In the genomic region with DNA sequence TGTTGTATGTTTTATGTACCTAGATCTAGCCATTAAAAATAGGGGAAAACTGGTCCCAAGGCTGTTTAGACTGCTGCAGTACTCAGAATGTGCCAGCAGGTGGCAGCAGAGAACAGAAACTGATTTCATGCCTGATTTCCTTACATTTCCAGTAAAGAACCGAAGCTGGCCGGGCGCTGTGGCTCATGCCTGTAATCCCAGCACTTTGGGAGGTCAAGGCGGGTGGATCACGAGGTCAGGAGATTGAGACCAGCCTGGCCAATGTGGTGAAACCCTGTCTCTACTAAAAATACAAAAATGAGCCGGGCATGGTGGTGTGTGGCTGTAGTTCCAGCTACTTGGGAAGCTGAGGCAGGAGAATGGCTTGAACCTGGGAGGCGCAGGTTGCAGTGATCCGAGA, we compare ENCODE assay signal across 8 cellular contexts. TPM values are rescaled to one million over a fixed set of nuclear protein-coding genes. Genes with fewer than 3 reads are reported as not detected.
DNase-seq lines count a peak whose midpoint lies in the region; ATAC-seq and TF ChIP-seq lines count a peak whose summit lies in the region.
"Not testable (repeated sequence)": the region's sequence is repeated elsewhere in the genome, so short reads cannot be mapped to it uniquely, and the experiment has no call there.

No MANE protein-coding gene starts in this region.

- H3K36me3 ChIP-seq in DND-41 (ENCODE audit: insufficient read depth, low read length) = not testable (repeated sequence)

- H3K36me3 Mint-ChIP-seq in neural crest cell (ENCODE audit: low read depth); stimulated activated memory B cell treated with anti-CD40 and anti-IgM and Interleukin-4, amounts not matched to agents 10 μg/mL and 1 μg/mL and 100 μg/mL, for 72 hours: not testable (repeated sequence)

- not testable (repeated sequence) for H3K79me2 ChIP-seq in DND-41 (ENCODE audit: insufficient read depth, low read length)

- not testable (repeated sequence) for H3K4me1 Mint-ChIP-seq in neural crest cell; stimulated activated memory B cell treated with anti-CD40 and anti-IgM and Interleukin-4, amounts not matched to agents 10 μg/mL and 1 μg/mL and 100 μg/mL, for 72 hours

- H3K9ac ChIP-seq in DND-41 (ENCODE audit: low read depth, low read length) = not testable (repeated sequence)

- ATAC-seq in DND-41 (ENCODE audit: insufficient read depth, low read depth) (peak; percentile 70; the same call in 2 of the 3 replicates), foreskin keratinocyte (peak; percentile 73)
- peak; percentile 48 for ATAC-seq in stimulated activated memory B cell treated with anti-CD40 and anti-IgM and Interleukin-4, amounts not matched to agents 10 μg/mL and 1 μg/mL and 100 μg/mL, for 72 hours

- not testable (repeated sequence) for H4K20me1 ChIP-seq in DND-41 (ENCODE audit: insufficient read depth, low read length)

- TF ChIP-seq CTCF in DND-41 (IDR thresholded peaks at IDR 0.05; ENCODE audit: borderline replicate concordance, extremely low read depth, low read length, poor library complexity, severe bottlenecking) = peak; percentile 90
- peak; percentile 96 for TF ChIP-seq CTCF in foreskin keratinocyte (conservative IDR thresholded peaks at IDR 0.05)
- peak; percentile 98 for TF ChIP-seq CTCF in neural crest cell (conservative IDR thresholded peaks at IDR 0.05)

- H3K4me3 Mint-ChIP-seq in neural crest cell = not testable (repeated sequence)
- H3K4me3 Mint-ChIP-seq in stimulated activated memory B cell treated with anti-CD40 and anti-IgM and Interleukin-4, amounts not matched to agents 10 μg/mL and 1 μg/mL and 100 μg/mL, for 72 hours = peak overlapping the region; percentile 4

- H3K9me3 Mint-ChIP-seq in neural crest cell; stimulated activated memory B cell treated with anti-CD40 and anti-IgM and Interleukin-4, amounts not matched to agents 10 μg/mL and 1 μg/mL and 100 μg/mL, for 72 hours: not testable (repeated sequence)

- not testable (repeated sequence) for H3K4me1 ChIP-seq in DND-41 (ENCODE audit: insufficient read depth, low read length); foreskin keratinocyte

- not testable (repeated sequence) for H3K4me3 ChIP-seq in DND-41 (ENCODE audit: low read depth in 1 of 2, low read length in 2 of 2)

- not testable (repeated sequence) for H3K27ac ChIP-seq in DND-41 (ENCODE audit: low read length)
- peak overlapping the region; percentile 31 for H3K27ac ChIP-seq in foreskin keratinocyte

- H3K27me3 ChIP-seq in DND-41 (ENCODE audit: insufficient read depth, low read length, poor library complexity); foreskin keratinocyte: not testable (repeated sequence)

- not testable (repeated sequence) for H3K27ac Mint-ChIP-seq in neural crest cell (ENCODE audit: unreplicated experiment); stimulated activated memory B cell treated with anti-CD40 and anti-IgM and Interleukin-4, amounts not matched to agents 10 μg/mL and 1 μg/mL and 100 μg/mL, for 72 hours

- H3K27me3 Mint-ChIP-seq in neural crest cell (ENCODE audit: low read depth); stimulated activated memory B cell treated with anti-CD40 and anti-IgM and Interleukin-4, amounts not matched to agents 10 μg/mL and 1 μg/mL and 100 μg/mL, for 72 hours: not testable (repeated sequence)

- peak; percentile 70 for DNase-seq in DND-41
- peak; percentile 57 for DNase-seq in HCEC 1CT
- peak; percentile 31 for DNase-seq in NCI-H128 (lab: John Stamatoyannopoulos, UW; ENCODE audit: unreplicated experiment)
- DNase-seq in SW480 (ENCODE audit: low spot score) = peak; percentile 37
- DNase-seq in activated naive CD4-positive, alpha-beta T cell treated with Interleukin-2 at 50 U/mL for 16 hours = peak; percentile 75
- peak in 1 of 2 donors; percentile 42 for DNase-seq in foreskin keratinocyte
- DNase-seq in neural crest cell (ENCODE audit: low read depth, low spot score) = peak; percentile 87

- H2AFZ ChIP-seq in DND-41 (ENCODE audit: low read depth, low read length) = not testable (repeated sequence)

- not testable (repeated sequence) for H3K4me2 ChIP-seq in DND-41 (ENCODE audit: insufficient read depth, low read length)

- not testable (repeated sequence) for H3K9me3 ChIP-seq in DND-41 (ENCODE audit: insufficient read depth, low read length, severe bottlenecking)

RNA-seq across cellular contexts. Expression of gene LMO7, which starts 59.8 kb away (rescaled TPM):
- 4.6 and 8.1 TPM in 2 replicates for total RNA-seq in foreskin keratinocyte
- 1.4 and 2.2 TPM in 2 replicates for polyA plus RNA-seq in foreskin keratinocyte
- total RNA-seq in neural crest cell = 3.5 and 4.8 TPM in 2 replicates
